3 cellular contexts compared by ENCODE assay signal in genomic region chr1:229275005-229275404, GRCh38.
A peak's percentile ranks its signal among the peaks of the same experiment; 100 is the strongest.
TF ChIP-seq lines count a peak whose summit lies in the region.

No MANE protein-coding gene starts in this region.

TF ChIP-seq in HEK293, 187 proteins besides CTCF, POLR2A, EP300 and RAD21 (continues in another document):
- TF ChIP-seq ZNF280C (tag by site-specific recombination; IDR thresholded peaks at IDR 0.05) (no peak), SP3 (tag by site-specific recombination; IDR thresholded peaks at IDR 0.05) (no peak), AEBP2 (tag by site-specific recombination; IDR thresholded peaks at IDR 0.05; ENCODE audit: borderline replicate concordance) (no peak), ZNF621 (tag by site-specific recombination; IDR thresholded peaks at IDR 0.05) (no peak), ZSCAN23 (tag by site-specific recombination; IDR thresholded peaks at IDR 0.05) (no peak), ZEB2 (tag by site-specific recombination; IDR thresholded peaks at IDR 0.05) (peak; percentile 51; the same call in 1 of the 2 replicates), ELK4 (IDR thresholded peaks at IDR 0.05; ENCODE audit: borderline replicate concordance, low read depth, low read length) (no peak), ZNF350 (tag by site-specific recombination; IDR thresholded peaks at IDR 0.05) (no peak), ZNF830 (tag by site-specific recombination; IDR thresholded peaks at IDR 0.05; ENCODE audit: low read depth) (no peak), ZNF248 (tag by site-specific recombination; IDR thresholded peaks at IDR 0.05) (no peak), SCRT2 (tag by site-specific recombination; IDR thresholded peaks at IDR 0.05) (no peak)

TF ChIP-seq in K562, 482 proteins besides CTCF, POLR2A, EP300 and RAD21:
- TF ChIP-seq ILK (tag; IDR thresholded peaks at IDR 0.05; ENCODE audit: borderline replicate concordance, low read depth) (no peak), ATF3 (IDR thresholded peaks at IDR 0.05) (peak; percentile 88), ATF3 (CRISPR knock-in tag; conservative IDR thresholded peaks at IDR 0.05) (no peak), FOXJ3 (CRISPR knock-in tag; IDR thresholded peaks at IDR 0.05) (no peak), JUND (IDR thresholded peaks at IDR 0.05; ENCODE audit: borderline replicate concordance, low read depth, low read length) (0 out of 2 replicates have a peak, but pooled peaks have one; percentile 34), JUND (tag; IDR thresholded peaks at IDR 0.05; ENCODE audit: borderline replicate concordance, low read depth, low read length) (peak; percentile 69; the same call in 1 of the 3 replicates), GABPA (tag; conservative IDR thresholded peaks at IDR 0.05; ENCODE audit: low read depth) (no peak), ATF7 (IDR thresholded peaks at IDR 0.05) (peak; percentile 68; the same call in 1 of the 2 replicates)

TF ChIP-seq in HepG2, 621 proteins besides CTCF, POLR2A, EP300 and RAD21:
- no peak for TF ChIP-seq ZNF792 (CRISPR knock-in tag; IDR thresholded peaks at IDR 0.05)
- no peak for TF ChIP-seq ZNF616 (CRISPR knock-in tag; IDR thresholded peaks at IDR 0.05; ENCODE audit: low read depth)
- no peak for TF ChIP-seq ZNF737 (CRISPR knock-in tag; IDR thresholded peaks at IDR 0.05; ENCODE audit: borderline replicate concordance)
- TF ChIP-seq ATF7 (IDR thresholded peaks at IDR 0.05) = peak; percentile 88
- no peak for TF ChIP-seq ATF7 (CRISPR knock-in tag; IDR thresholded peaks at IDR 0.05)
- TF ChIP-seq ZBTB20 (CRISPR knock-in tag; IDR thresholded peaks at IDR 0.05; ENCODE audit: borderline replicate concordance, low read depth) = no peak
- TF ChIP-seq IRF2 (CRISPR knock-in tag; IDR thresholded peaks at IDR 0.05) = no peak
TF ChIP-seq in HepG2: peak in this region for 1.
